ENCODE assay signal across 33 cellular contexts in genomic region chr11:5505363-5506048, GRCh38. TPM values are rescaled to one million over a fixed set of nuclear protein-coding genes. Genes with fewer than 3 reads are reported as not detected.
"Had no signal": no experiment of that assay in that cellular context is flagged by ENCODE, and none has a peak within 500 bp of the region (broad histone marks: within the 10 kb centered on the region; RNA-seq: fewer than 3 reads in every experiment).

No MANE protein-coding gene starts in this region.

- ATAC-seq: left ventricle myocardium superior; lower lobe of right lung; natural killer cell; psoas muscle; right cardiac atrium; stimulated activated effector memory CD8-positive, alpha-beta T cell treated with anti-CD3 and anti-CD28 coated beads, Interleukin-12 subunit alpha, Interleukin-12 subunit beta, amount 100 ng/mL, for 72 hours had no signal

- H3K4me3 Mint-ChIP-seq: natural killer cell; stimulated activated effector memory CD8-positive, alpha-beta T cell treated with anti-CD3 and anti-CD28 coated beads, Interleukin-12 subunit alpha, Interleukin-12 subunit beta, amount 100 ng/mL, for 72 hours had no signal

- H3K27me3 ChIP-seq: esophagus muscularis mucosa, ovary, sigmoid colon, stomach, thyroid gland, vagina had no signal

- H3K36me3 Mint-ChIP-seq: natural killer cell; stimulated activated effector memory CD8-positive, alpha-beta T cell treated with anti-CD3 and anti-CD28 coated beads, Interleukin-12 subunit alpha, Interleukin-12 subunit beta, amount 100 ng/mL, for 72 hours had no signal

- H3K4me1 Mint-ChIP-seq: natural killer cell; stimulated activated effector memory CD8-positive, alpha-beta T cell treated with anti-CD3 and anti-CD28 coated beads, Interleukin-12 subunit alpha, Interleukin-12 subunit beta, amount 100 ng/mL, for 72 hours had no signal

- H3K4me1 ChIP-seq: esophagus muscularis mucosa, lower lobe of right lung, psoas muscle, sigmoid colon, stomach, thyroid gland, vagina had no signal

- H3K4me3 ChIP-seq: dorsolateral prefrontal cortex, esophagus muscularis mucosa, lower lobe of right lung, ovary, psoas muscle, sigmoid colon, stomach, thyroid gland, vagina had no signal

- H3K9me3 ChIP-seq: esophagus muscularis mucosa, lower lobe of right lung, ovary, psoas muscle, sigmoid colon, stomach, thyroid gland, vagina had no signal

- H3K36me3 ChIP-seq: esophagus muscularis mucosa, lower lobe of right lung, ovary, sigmoid colon, stomach, thyroid gland, vagina had no signal

- H3K27ac Mint-ChIP-seq: natural killer cell; stimulated activated effector memory CD8-positive, alpha-beta T cell treated with anti-CD3 and anti-CD28 coated beads, Interleukin-12 subunit alpha, Interleukin-12 subunit beta, amount 100 ng/mL, for 72 hours had no signal

- H3K27ac ChIP-seq: dorsolateral prefrontal cortex, epithelial cell of prostate, esophagus muscularis mucosa, lower lobe of right lung, ovary, psoas muscle, sigmoid colon, stomach, thyroid gland, vagina had no signal

- H3K9me3 Mint-ChIP-seq: natural killer cell; stimulated activated effector memory CD8-positive, alpha-beta T cell treated with anti-CD3 and anti-CD28 coated beads, Interleukin-12 subunit alpha, Interleukin-12 subunit beta, amount 100 ng/mL, for 72 hours had no signal

- DNase-seq: dorsolateral prefrontal cortex; effector CD4-positive, alpha-beta T cell; foreskin melanocyte; head of caudate nucleus; left ventricle myocardium superior; lower lobe of right lung; natural killer cell; occipital lobe; ovary; posterior cingulate gyrus; psoas muscle; right cardiac atrium; sigmoid colon; stimulated activated CD4-positive, alpha-beta T cell treated with anti-CD3 and anti-CD28 coated beads, Interleukin-2, amount 100 ng/mL, for 24 hours; stimulated activated CD4-positive, alpha-beta T cell treated with anti-CD3 and anti-CD28 coated beads, Interleukin-4, amount 100 ng/mL, for 24 hours; stimulated activated naive CD4-positive, alpha-beta T cell treated with Interleukin-2 at 50 U/mL for 16 hours; stomach; thyroid gland; trophoblast cell had no signal

RNA-seq across cellular contexts. Expression of gene UBQLN3, which starts 4.3 kb away (rescaled TPM):
- total RNA-seq: glomerular endothelial cell, left ventricle myocardium superior, occipital lobe, psoas muscle, vagina had no signal
- polyA plus RNA-seq: fibroblast of lung, keratinocyte, neural cell, ovary, psoas muscle, sigmoid colon, stomach had no signal

RNA-seq across cellular contexts. Expression of gene UBQLNL, which starts 11.0 kb away (rescaled TPM):
- total RNA-seq: occipital lobe, psoas muscle had no signal
- polyA plus RNA-seq: neural cell had no signal

RNA-seq across cellular contexts. Expression of gene OR52D1, which starts 17.0 kb away (rescaled TPM):
- total RNA-seq: esophagus muscularis mucosa, fibroblast of lung, glomerular endothelial cell, left ventricle myocardium superior, lower lobe of right lung, mesenteric fat pad, natural killer cell, occipital lobe, ovary, psoas muscle, right cardiac atrium, sigmoid colon, skeletal muscle tissue, stomach, subcutaneous adipose tissue, temporal lobe, thyroid gland, ureter, vagina had no signal
- polyA plus RNA-seq: fibroblast of lung, keratinocyte, neural cell, ovary, psoas muscle, right cardiac atrium, sigmoid colon, stomach had no signal

RNA-seq across cellular contexts. Expression of gene OR52H1, which starts 42.8 kb away (rescaled TPM):
- total RNA-seq: esophagus muscularis mucosa, glomerular endothelial cell, left ventricle myocardium superior, mesenteric fat pad, psoas muscle, right cardiac atrium, subcutaneous adipose tissue, temporal lobe, vagina had no signal
- polyA plus RNA-seq: fibroblast of lung, keratinocyte, neural cell, psoas muscle, right cardiac atrium, stomach had no signal

RNA-seq across cellular contexts. Expression of gene OR51I2, which starts 56.4 kb away (rescaled TPM):
- total RNA-seq: dorsolateral prefrontal cortex, esophagus muscularis mucosa, glomerular endothelial cell, left ventricle myocardium superior, lower lobe of right lung, mesenteric fat pad, natural killer cell, occipital lobe, ovary, psoas muscle, renal cortical epithelial cell, right cardiac atrium, sigmoid colon, skeletal muscle tissue, stomach, subcutaneous adipose tissue, temporal lobe, thyroid gland, ureter, vagina had no signal
- polyA plus RNA-seq: fibroblast of lung, keratinocyte, neural cell, ovary, psoas muscle, right cardiac atrium, sigmoid colon, stomach had no signal
